Comparison of ENCODE assay signal across 22 cellular contexts in genomic region chr6:132423839-132424238, GRCh38.
"Had no signal": no experiment of that assay in that cellular context is flagged by ENCODE, and none has a peak within 500 bp of the region (broad histone marks: within the 10 kb centered on the region; RNA-seq: fewer than 3 reads in every experiment).

No MANE protein-coding gene starts in this region.

- DNase-seq: colonic mucosa; cortex of kidney; dermis blood vessel endothelial cell; dorsolateral prefrontal cortex; effector CD4-positive, alpha-beta T cell; effector CD8-positive, alpha-beta T cell; effector memory CD4-positive, alpha-beta T cell; effector memory CD8-positive, alpha-beta T cell; endodermal cell; erythroblast; esophagus squamous epithelium; foreskin fibroblast; foreskin keratinocyte; foreskin melanocyte; gastrocnemius medialis; glutamatergic neuron; heart left ventricle; heart right ventricle had no signal

- H3K36me3 ChIP-seq: colonic mucosa, esophagus muscularis mucosa, esophagus squamous epithelium, gastrocnemius medialis, gastroesophageal sphincter, heart left ventricle, heart right ventricle had no signal

- H3K9me3 ChIP-seq: colonic mucosa, gastrocnemius medialis had no signal

- H3K27ac ChIP-seq: colonic mucosa, coronary artery, dorsolateral prefrontal cortex, epithelial cell of prostate, esophagus muscularis mucosa, esophagus squamous epithelium, foreskin keratinocyte, gastrocnemius medialis, gastroesophageal sphincter, heart left ventricle, heart right ventricle had no signal

- H3K4me1 ChIP-seq: colonic mucosa, esophagus muscularis mucosa, esophagus squamous epithelium, foreskin keratinocyte, gastrocnemius medialis, gastroesophageal sphincter, heart left ventricle, heart right ventricle had no signal

- H3K4me3 ChIP-seq: colonic mucosa, coronary artery, dorsolateral prefrontal cortex, esophagus muscularis mucosa, esophagus squamous epithelium, gastrocnemius medialis, gastroesophageal sphincter, heart left ventricle, heart right ventricle had no signal
